Comparison of ENCODE assay signal across 12 cellular contexts in the genomic region with DNA sequence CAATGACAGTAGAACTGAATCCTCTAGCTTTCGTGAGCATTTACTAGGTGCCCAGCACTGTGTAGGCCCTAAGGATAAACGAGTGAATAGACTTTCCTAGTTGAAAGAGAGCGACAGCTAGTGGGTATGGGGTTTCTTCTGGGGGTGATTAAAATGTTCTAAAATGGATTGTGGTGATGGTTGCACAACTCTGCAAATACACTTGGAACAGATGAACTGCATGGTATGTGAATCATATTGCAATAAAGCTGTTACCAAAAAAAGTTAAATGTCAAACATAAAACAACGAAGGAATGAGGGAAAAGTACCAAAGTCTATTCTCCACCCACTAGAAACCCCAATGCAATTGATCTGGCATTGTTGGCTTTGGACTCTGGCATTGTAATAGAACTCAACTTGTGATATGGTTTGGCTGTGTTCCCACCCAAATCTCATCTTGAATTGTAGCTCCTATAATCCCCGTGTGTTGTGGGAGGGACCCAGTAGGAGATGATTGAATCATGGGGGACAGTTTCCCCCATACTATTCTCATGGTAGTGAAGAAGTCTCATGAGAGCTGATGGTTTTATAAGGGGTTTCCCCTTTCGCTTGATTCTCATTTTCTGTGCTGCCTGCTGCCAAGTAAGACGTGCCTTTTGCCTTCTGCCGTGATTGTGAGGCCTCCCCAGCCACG.
DNase-seq lines count a peak whose midpoint lies in the region; ATAC-seq and TF ChIP-seq lines count a peak whose summit lies in the region.
"Had no signal": no experiment of that assay in that cellular context is flagged by ENCODE, and none has a peak within 500 bp of the region (broad histone marks: within the 10 kb centered on the region; RNA-seq: fewer than 3 reads in every experiment).

No MANE protein-coding gene starts in this region.

- H3K9me3 Mint-ChIP-seq in activated CD4-positive, alpha-beta memory T cell treated with anti-CD3 and anti-CD28 coated beads for 36 hours: peaks cover 22% of the 10 kb centered on the region
- peaks cover 4% of the 10 kb centered on the region for H3K9me3 Mint-ChIP-seq in activated CD4-positive, alpha-beta memory T cell treated with anti-CD3 and anti-CD28 coated beads, Interleukin-2, amount 10 ng/mL, durations not matched to agents 7 days and 5 days
- H3K9me3 Mint-ChIP-seq in stimulated activated effector memory CD8-positive, alpha-beta T cell treated with anti-CD3 and anti-CD28 coated beads, Interleukin-12 subunit alpha, Interleukin-12 subunit beta, amount 100 ng/mL, for 72 hours: peaks cover 2% of the 10 kb centered on the region

- peak; percentile 78 for ATAC-seq in stimulated activated effector memory CD8-positive, alpha-beta T cell treated with anti-CD3 and anti-CD28 coated beads, Interleukin-12 subunit alpha, Interleukin-12 subunit beta, amount 100 ng/mL, for 72 hours
- ATAC-seq in GM21423 (IDR thresholded peaks at IDR 0.05; ENCODE audit: unreplicated experiment) (no peak), HG03196 (IDR thresholded peaks at IDR 0.05; ENCODE audit: unreplicated experiment) (no peak)

- no peaks in the 10 kb centered on the region for H3K9me3 ChIP-seq in prostate gland
- H3K9me3 ChIP-seq: left ventricle myocardium inferior, upper lobe of left lung had no signal

- peaks cover 8% of the 10 kb centered on the region for H3K4me1 ChIP-seq in prostate gland (replicated peaks)

- H3K27me3 Mint-ChIP-seq in activated CD4-positive, alpha-beta memory T cell treated with anti-CD3 and anti-CD28 coated beads for 36 hours: no peaks in the 10 kb centered on the region
- no peaks in the 10 kb centered on the region for H3K27me3 Mint-ChIP-seq in activated CD4-positive, alpha-beta memory T cell treated with anti-CD3 and anti-CD28 coated beads, Interleukin-2, amount 10 ng/mL, durations not matched to agents 7 days and 5 days
- H3K27me3 Mint-ChIP-seq: CD4-positive, CD25-positive, alpha-beta regulatory T cell had no signal

- POLR2A ChIA-PET in activated CD4-positive, alpha-beta memory T cell treated with anti-CD3 and anti-CD28 coated beads for 36 hours (lab: Charles Lee): interaction anchor here (0.6 to 1.9 kb wide), 3 partner anchors 18 to 1663 kb away, joined by 3 to 8 read pairs (median 7); no protein-coding TSS in a partner anchor
- POLR2A ChIA-PET in activated CD4-positive, alpha-beta memory T cell treated with anti-CD3 and anti-CD28 coated beads, Interleukin-2, amount 10 ng/mL, durations not matched to agents 7 days and 5 days (lab: Charles Lee): no interaction called here

- TF ChIP-seq CTCF in fibroblast of the aortic adventitia (IDR thresholded peaks at IDR 0.05; ENCODE audit: insufficient read depth, low read length) (no peak), prostate gland (IDR thresholded peaks at IDR 0.05) (no peak)

- CTCF ChIA-PET in activated CD4-positive, alpha-beta memory T cell treated with anti-CD3 and anti-CD28 coated beads for 36 hours (lab: Charles Lee): interaction anchor here (0.7 to 1.1 kb wide), 3 partner anchors 15 to 622 kb away, joined by 3 to 4 read pairs (median 3); no protein-coding TSS in a partner anchor
- CTCF ChIA-PET in activated CD4-positive, alpha-beta memory T cell treated with anti-CD3 and anti-CD28 coated beads, Interleukin-2, amount 10 ng/mL, durations not matched to agents 7 days and 5 days (lab: Charles Lee): no interaction called here

- intact Hi-C loops in activated CD4-positive, alpha-beta memory T cell treated with anti-CD3 and anti-CD28 coated beads for 36 hours (cut with micrococcal nuclease): loop anchor here (1.0 kb wide), 1 partner anchor 19 kb away; no protein-coding TSS in a partner anchor
- intact Hi-C loops in prostate gland (cut with DNase I): no loop called here

- H3K4me3 ChIP-seq in fibroblast of the aortic adventitia (ENCODE audit: low read depth, low read length): no peak overlapping the region
- H3K4me3 ChIP-seq in prostate gland: no peak overlapping the region
- H3K4me3 ChIP-seq: left ventricle myocardium inferior, upper lobe of left lung had no signal

- peak overlapping the region; percentile 32 for H3K27ac Mint-ChIP-seq in activated CD4-positive, alpha-beta memory T cell treated with anti-CD3 and anti-CD28 coated beads for 36 hours
- no peak overlapping the region for H3K27ac Mint-ChIP-seq in activated CD4-positive, alpha-beta memory T cell treated with anti-CD3 and anti-CD28 coated beads, Interleukin-2, amount 10 ng/mL, durations not matched to agents 7 days and 5 days
- H3K27ac Mint-ChIP-seq in stimulated activated effector memory CD8-positive, alpha-beta T cell treated with anti-CD3 and anti-CD28 coated beads, Interleukin-12 subunit alpha, Interleukin-12 subunit beta, amount 100 ng/mL, for 72 hours: peak overlapping the region; percentile 24

- WGBS in prostate gland: 25% methylated on average over 9 of the region's 9 CpGs

- no peaks in the 10 kb centered on the region for H3K36me3 ChIP-seq in prostate gland
- H3K36me3 ChIP-seq: upper lobe of left lung had no signal

- peaks cover 7% of the 10 kb centered on the region for H3K36me3 Mint-ChIP-seq in activated CD4-positive, alpha-beta memory T cell treated with anti-CD3 and anti-CD28 coated beads for 36 hours
- H3K36me3 Mint-ChIP-seq in activated CD4-positive, alpha-beta memory T cell treated with anti-CD3 and anti-CD28 coated beads, Interleukin-2, amount 10 ng/mL, durations not matched to agents 7 days and 5 days (ENCODE audit: low read depth): peaks cover 4% of the 10 kb centered on the region
- no peaks in the 10 kb centered on the region for H3K36me3 Mint-ChIP-seq in stimulated activated effector memory CD8-positive, alpha-beta T cell treated with anti-CD3 and anti-CD28 coated beads, Interleukin-12 subunit alpha, Interleukin-12 subunit beta, amount 100 ng/mL, for 72 hours

- peak; percentile 41 for DNase-seq in activated CD4-positive, alpha-beta memory T cell treated with anti-CD3 and anti-CD28 coated beads for 36 hours
- no peak for DNase-seq in activated CD4-positive, alpha-beta memory T cell treated with anti-CD3 and anti-CD28 coated beads, Interleukin-2, amount 10 ng/mL, durations not matched to agents 7 days and 5 days
- DNase-seq in RPMI7951 (ENCODE audit: low read depth): peak; percentile 20
- peak; percentile 94 for DNase-seq in fibroblast of the aortic adventitia (ENCODE audit: low read depth)
- no peak for DNase-seq in stimulated activated effector memory CD8-positive, alpha-beta T cell treated with anti-CD3 and anti-CD28 coated beads, Interleukin-12 subunit alpha, Interleukin-12 subunit beta, amount 100 ng/mL, for 72 hours (ENCODE audit: low spot score in 2 of 2)
- DNase-seq in prostate gland (ENCODE audit: low spot score): no peak
- DNase-seq: CD4-positive, CD25-positive, alpha-beta regulatory T cell; left ventricle myocardium inferior; NCI-H2081 treated with DMSO at 0.1 percent for 48 hours; upper lobe of left lung had no signal

- no peak for TF ChIP-seq POLR2A in prostate gland (IDR thresholded peaks at IDR 0.05)

- no peaks in the 10 kb centered on the region for H3K27me3 ChIP-seq in prostate gland (replicated peaks; ENCODE audit: insufficient read depth)
- H3K27me3 ChIP-seq: upper lobe of left lung had no signal

- H3K4me1 Mint-ChIP-seq in activated CD4-positive, alpha-beta memory T cell treated with anti-CD3 and anti-CD28 coated beads for 36 hours (ENCODE audit: low read depth): peaks cover 24% of the 10 kb centered on the region
- peaks cover 1% of the 10 kb centered on the region for H3K4me1 Mint-ChIP-seq in activated CD4-positive, alpha-beta memory T cell treated with anti-CD3 and anti-CD28 coated beads, Interleukin-2, amount 10 ng/mL, durations not matched to agents 7 days and 5 days
- peaks cover 26% of the 10 kb centered on the region for H3K4me1 Mint-ChIP-seq in stimulated activated effector memory CD8-positive, alpha-beta T cell treated with anti-CD3 and anti-CD28 coated beads, Interleukin-12 subunit alpha, Interleukin-12 subunit beta, amount 100 ng/mL, for 72 hours

- H3K4me3 Mint-ChIP-seq in activated CD4-positive, alpha-beta memory T cell treated with anti-CD3 and anti-CD28 coated beads for 36 hours: no peak overlapping the region
- H3K4me3 Mint-ChIP-seq in activated CD4-positive, alpha-beta memory T cell treated with anti-CD3 and anti-CD28 coated beads, Interleukin-2, amount 10 ng/mL, durations not matched to agents 7 days and 5 days: no peak overlapping the region
- no peak overlapping the region for H3K4me3 Mint-ChIP-seq in stimulated activated effector memory CD8-positive, alpha-beta T cell treated with anti-CD3 and anti-CD28 coated beads, Interleukin-12 subunit alpha, Interleukin-12 subunit beta, amount 100 ng/mL, for 72 hours
- H3K4me3 Mint-ChIP-seq: CD4-positive, CD25-positive, alpha-beta regulatory T cell had no signal

- peak overlapping the region in 1 of 2 donors; percentile 0 for H3K27ac ChIP-seq in prostate gland
- H3K27ac ChIP-seq: left ventricle myocardium inferior, upper lobe of left lung had no signal

Comparison
In these comparisons a context has a peak if more than half of its experiments do, and no peak if none do; other contexts are left out.
1. DNase-seq: peak in activated CD4-positive, alpha-beta memory T cell treated with anti-CD3 and anti-CD28 coated beads for 36 hours (single experiment), RPMI7951 (single experiment) and fibroblast of the aortic adventitia (single experiment); none in activated CD4-positive, alpha-beta memory T cell treated with anti-CD3 and anti-CD28 coated beads, Interleukin-2, amount 10 ng/mL, durations not matched to agents 7 days and 5 days (single experiment), stimulated activated effector memory CD8-positive, alpha-beta T cell treated with anti-CD3 and anti-CD28 coated beads, Interleukin-12 subunit alpha, Interleukin-12 subunit beta, amount 100 ng/mL, for 72 hours (0 of 2) and prostate gland (single experiment).